In genomic region chr19:33375156-33375744, GRCh38 we compare ENCODE assay signal across 8 cellular contexts. TPM values are rescaled to one million over a fixed set of nuclear protein-coding genes. Genes with fewer than 3 reads are reported as not detected.
DNase-seq lines count a peak whose midpoint lies in the region; ATAC-seq and TF ChIP-seq lines count a peak whose summit lies in the region.

No MANE protein-coding gene starts in this region.

- no peaks in the 10 kb centered on the region for H3K9me3 ChIP-seq in RWPE2 (ENCODE audit: severe bottlenecking)
- H3K9me3 ChIP-seq in esophagus (ENCODE audit: control insufficient read depth in 2 of 2, insufficient read depth in 1 of 2, low read depth in 1 of 2, low read length in 1 of 2), result no peaks in the 10 kb centered on the region
- H3K9me3 ChIP-seq in gastrocnemius medialis, result no peaks in the 10 kb centered on the region

- no peaks in the 10 kb centered on the region for H3K27me3 ChIP-seq in RWPE2 (ENCODE audit: insufficient read depth, poor library complexity, severe bottlenecking)
- no peaks in the 10 kb centered on the region for H3K27me3 ChIP-seq in esophagus (ENCODE audit: control insufficient read depth in 1 of 2, insufficient read depth in 2 of 2, low read length in 2 of 2)
- H3K27me3 ChIP-seq in gastrocnemius medialis, result no peaks in the 10 kb centered on the region

- H3K4me1 ChIP-seq in RWPE2 (ENCODE audit: insufficient read depth, poor library complexity, severe bottlenecking), result peaks cover 38% of the 10 kb centered on the region
- peaks cover 0 to 10% of the 10 kb centered on the region in 2 donors for H3K4me1 ChIP-seq in esophagus (ENCODE audit: control insufficient read depth in 2 of 2, insufficient read depth in 2 of 2, low read length in 1 of 2)
- peaks cover 40 to 41% of the 10 kb centered on the region in 2 donors for H3K4me1 ChIP-seq in gastrocnemius medialis

- H3K36me3 ChIP-seq in RWPE2 (ENCODE audit: low read depth), result peaks cover 41% of the 10 kb centered on the region
- peaks cover 3% of the 10 kb centered on the region in 2 donors for H3K36me3 ChIP-seq in esophagus (ENCODE audit: control insufficient read depth in 2 of 2, insufficient read depth in 2 of 2, low read length in 1 of 2)
- H3K36me3 ChIP-seq in gastrocnemius medialis, result peaks cover 0 to 7% of the 10 kb centered on the region in 2 donors

- 68 to 72% methylated on average over 9 of the region's 9 CpGs for WGBS in esophagus, 2 donors

- ATAC-seq in RWPE2 (ENCODE audit: low read depth), result no peak
- no peak for ATAC-seq in gastrocnemius medialis
- ATAC-seq in GM18907 (IDR thresholded peaks at IDR 0.05; ENCODE audit: unreplicated experiment), result no peak
- ATAC-seq in esophagus mucosa, result no peak

- H3K4me3 ChIP-seq in GM12865 (ENCODE audit: low read depth, low read length) (peak overlapping the region; percentile 72), RWPE2 (ENCODE audit: severe bottlenecking) (peak overlapping the region; percentile 91), esophagus (ENCODE audit: low read depth in 1 of 2, low read length in 2 of 2) (peak overlapping the region in 1 of 2 donors; percentile 70), gastrocnemius medialis (peak overlapping the region in 3 of 4 donors; percentile 59 to 64 (median 63))

- TF ChIP-seq CTCF in GM12865 (IDR thresholded peaks at IDR 0.05; ENCODE audit: insufficient read depth, low read depth, low read length, missing control alignments), result no peak
- TF ChIP-seq CTCF in RWPE2 (IDR thresholded peaks at IDR 0.05; ENCODE audit: poor library complexity, severe bottlenecking), result no peak
- no peak for TF ChIP-seq CTCF in gastrocnemius medialis (IDR thresholded peaks at IDR 0.05 in 4 of 5, conservative IDR thresholded peaks at IDR 0.05 in 1 of 5)

- intact Hi-C loops in gastrocnemius medialis (cut with DNase I; ENCODE audit: low total_unique reads), result loop anchor here (2.0 to 10.0 kb wide), 3 partner anchors 14 to 798 kb away; partner anchors contain the start of genes LSM14A and PDCD5

- in situ Hi-C loops in gastrocnemius medialis (cut with MboI; ENCODE audit: low sequenced_read_pairs in 4 of 4), result no loop called here

- DNase-seq in GM12865 (ENCODE audit: low read depth) (no peak), RWPE2 (ENCODE audit: low spot score) (no peak), gastrocnemius medialis (no peak), NCI-H2029 treated with DMSO at 0.1 percent for 48 hours (lab: John Stamatoyannopoulos, UW) (no peak), NCI-H524 (lab: John Stamatoyannopoulos, UW) (no peak)

- no peak for TF ChIP-seq POLR2A in gastrocnemius medialis (IDR thresholded peaks at IDR 0.05)

- H3K27ac ChIP-seq in RWPE2 (ENCODE audit: poor library complexity, severe bottlenecking) (peak overlapping the region; percentile 83), esophagus (ENCODE audit: low read depth in 2 of 2, low read length in 1 of 2) (peak overlapping the region; percentile 63 to 99), gastrocnemius medialis (peak overlapping the region; percentile 89 to 99 (median 94))

RNA-seq across cellular contexts. Expression of gene CEBPG, which starts 1.7 kb away (rescaled TPM):
- 10 to 100 TPM; 18.3 to 20.6 TPM for polyA plus RNA-seq in esophagus
- total RNA-seq in gastrocnemius medialis, result 10 to 100 TPM; 44.2 to 50.1 (median 46.1) TPM
- total RNA-seq in esophagus mucosa, result 26.5 TPM
